Comparison of ENCODE assay signal across 1 cellular context in genomic region chr5:35644543-35644942, GRCh38.
TF ChIP-seq lines count a peak whose summit lies in the region.

No MANE protein-coding gene starts in this region.

TF ChIP-seq in GM12878, 131 proteins besides CTCF, POLR2A, EP300 and RAD21 (continued from another document):
- TF ChIP-seq E4F1 (IDR thresholded peaks at IDR 0.05; ENCODE audit: borderline replicate concordance, partially characterized antibody) (no peak), MTA2 (IDR thresholded peaks at IDR 0.05; ENCODE audit: low read depth) (no peak), SP1 (IDR thresholded peaks at IDR 0.05; ENCODE audit: low read depth, low read length) (no peak), RUNX3 (IDR thresholded peaks at IDR 0.05; ENCODE audit: low read length) (no peak), SIN3A (IDR thresholded peaks at IDR 0.05; ENCODE audit: low read depth, low read length) (no peak), JUNB (IDR thresholded peaks at IDR 0.05) (no peak), USF1 (IDR thresholded peaks at IDR 0.05; ENCODE audit: borderline replicate concordance, extremely low read length, insufficient read depth, low read depth, low read length) (no peak)
